ENCODE assay signal across 8 cellular contexts in genomic region chr14:92563359-92563758, GRCh38. TPM values are rescaled to one million over a fixed set of nuclear protein-coding genes. Genes with fewer than 3 reads are reported as not detected.
DNase-seq lines count a peak whose midpoint lies in the region; ATAC-seq and TF ChIP-seq lines count a peak whose summit lies in the region.

No MANE protein-coding gene starts in this region.

- H3K4me1 ChIP-seq in lower lobe of right lung: peaks cover 21% of the 10 kb centered on the region

- TF ChIP-seq CTCF in lower lobe of right lung (IDR thresholded peaks at IDR 0.05) (no peak), omental fat pad (IDR thresholded peaks at IDR 0.05) (no peak)

- ATAC-seq in GM18868 (IDR thresholded peaks at IDR 0.05; ENCODE audit: unreplicated experiment): peak; percentile 96
- ATAC-seq in HG02798 (IDR thresholded peaks at IDR 0.05; ENCODE audit: poor library complexity, unreplicated experiment): peak; percentile 89
- peak; percentile 67 to 74 for ATAC-seq in lower lobe of right lung
- no peak for ATAC-seq in omental fat pad (ENCODE audit: low FRiP score)

- H3K9me3 ChIP-seq in lower lobe of right lung (peaks cover 9% of the 10 kb centered on the region), MG63 (no peaks in the 10 kb centered on the region)

- DNase-seq in SIG-M5 (lab: John Stamatoyannopoulos, UW) (peak; percentile 26), lower lobe of right lung (no peak), SW 1271 (lab: John Stamatoyannopoulos, UW) (no peak), omental fat pad (ENCODE audit: low spot score) (no peak), MG63 (no peak)
- no peak for DNase-seq in central memory CD4-positive, alpha-beta T cell

- no peak overlapping the region for H3K4me3 ChIP-seq in lower lobe of right lung
- no peak overlapping the region for H3K4me3 ChIP-seq in MG63

- peak overlapping the region; percentile 54 for H3K27ac ChIP-seq in lower lobe of right lung

- H3K27me3 ChIP-seq in lower lobe of right lung (ENCODE audit: low read depth) (no peaks in the 10 kb centered on the region), MG63 (no peaks in the 10 kb centered on the region)

- intact Hi-C loops in lower lobe of right lung (cut with DNase I): no loop called here

- H3K36me3 ChIP-seq in lower lobe of right lung (peaks cover 39% of the 10 kb centered on the region), MG63 (no peaks in the 10 kb centered on the region; the same call in 1 of the 2 replicates)

RNA-seq across cellular contexts. Expression of gene RIN3, which starts 49.8 kb away (rescaled TPM):
- 70.6 TPM for total RNA-seq in lower lobe of right lung
- total RNA-seq in omental fat pad: 10 to 100 TPM; 11.6 to 36.3 (median 20.2) TPM
- 1.4 and 2.2 TPM in 2 replicates for total RNA-seq in MG63 (2014; rRNA removed; shearing (Covaris generic); ENCODE audit: low replicate concordance)
